ENCODE assay signal across 19 cellular contexts in genomic region chr12:1398673-1399072, GRCh38.
DNase-seq lines count a peak whose midpoint lies in the region; ATAC-seq and TF ChIP-seq lines count a peak whose summit lies in the region.
"Had no signal": no experiment of that assay in that cellular context is flagged by ENCODE, and none has a peak within 500 bp of the region (broad histone marks: within the 10 kb centered on the region; RNA-seq: fewer than 3 reads in every experiment).

No MANE protein-coding gene starts in this region.

- TF ChIP-seq POLR2A in body of pancreas (IDR thresholded peaks at IDR 0.05), result no peak

- H3K27me3 Mint-ChIP-seq in activated T-helper 17 cell treated with anti-CD3 and anti-CD28 coated beads, Interleukin-2, amount 50 U/mL, for 72 hours, result no peaks in the 10 kb centered on the region
- H3K27me3 Mint-ChIP-seq: naive thymus-derived CD4-positive, alpha-beta T cell; stimulated activated naive B cell treated with anti-CD40 and anti-IgM and Interleukin-4, amounts not matched to agents 10 μg/mL and 1 μg/mL and 100 μg/mL, for 72 hours had no signal

- no peak overlapping the region for H3K4me3 ChIP-seq in BJ (ENCODE audit: low read depth, low read length)
- no peak overlapping the region for H3K4me3 ChIP-seq in HEK293 (ENCODE audit: low read depth, low read length)
- no peak overlapping the region for H3K4me3 ChIP-seq in Panc1 (ENCODE audit: low read depth in 2 of 2, low read length in 2 of 2)
- no peak overlapping the region for H3K4me3 ChIP-seq in fibroblast of the aortic adventitia (ENCODE audit: low read depth, low read length)
- no peak overlapping the region for H3K4me3 ChIP-seq in body of pancreas
- no peak overlapping the region for H3K4me3 ChIP-seq in upper lobe of right lung
- H3K4me3 ChIP-seq: breast epithelium, Peyer's patch, uterus had no signal

- intact Hi-C loops in Panc1 (cut with micrococcal nuclease; ENCODE audit: unreplicated experiment), result loop anchor here (10.0 kb wide), 1 partner anchor 176 kb away; no protein-coding TSS in a partner anchor
- intact Hi-C loops in body of pancreas (cut with DNase I), result no loop called here
- intact Hi-C loops in upper lobe of right lung (cut with DNase I), result no loop called here

- peak; percentile 7 for DNase-seq in BJ (ENCODE audit: low read depth)
- peak; percentile 4 for DNase-seq in Panc1 (ENCODE audit: low read depth, low spot score)
- peak; percentile 29 for DNase-seq in fibroblast of the aortic adventitia (ENCODE audit: low read depth)
- DNase-seq in DMS 273 treated with DMSO at 0.1 percent for 48 hours (lab: John Stamatoyannopoulos, UW), result no peak
- no peak for DNase-seq in body of pancreas
- DNase-seq in upper lobe of right lung, result no peak
- DNase-seq: hypothalamus; left ventricle myocardium superior; naive thymus-derived CD4-positive, alpha-beta T cell; NCI-H146; NCI-H510A treated with DMSO at 0.1 percent for 48 hours; Peyer's patch; retina; stimulated activated naive B cell treated with anti-CD40 and anti-IgM and Interleukin-4, amounts not matched to agents 10 μg/mL and 1 μg/mL and 100 μg/mL, for 72 hours; uterus had no signal

- H3K27ac ChIP-seq in HEK293 (ENCODE audit: extremely low read depth, low read depth, low read length) (no peak overlapping the region), Panc1 (ENCODE audit: low read length) (no peak overlapping the region), body of pancreas (no peak overlapping the region), upper lobe of right lung (no peak overlapping the region)
- H3K27ac ChIP-seq: breast epithelium, Peyer's patch, uterus had no signal

- POLR2A ChIA-PET in BJ (lab: Charles Lee), result no interaction called here
- POLR2A ChIA-PET in HEK293 (lab: Yijun Ruan, JAX), result no interaction called here
- POLR2A ChIA-PET in Panc1 (lab: Charles Lee), result no interaction called here

- no peaks in the 10 kb centered on the region for H3K4me1 Mint-ChIP-seq in activated T-helper 17 cell treated with anti-CD3 and anti-CD28 coated beads, Interleukin-2, amount 50 U/mL, for 72 hours
- H3K4me1 Mint-ChIP-seq: stimulated activated naive B cell treated with anti-CD40 and anti-IgM and Interleukin-4, amounts not matched to agents 10 μg/mL and 1 μg/mL and 100 μg/mL, for 72 hours had no signal

- CTCF ChIA-PET in BJ (lab: Yijun Ruan, JAX) (no interaction called here), HEK293 (lab: Yijun Ruan, JAX) (no interaction called here), Panc1 (lab: Charles Lee) (no interaction called here)

- H3K36me3 ChIP-seq in BJ (ENCODE audit: control insufficient read depth, insufficient read depth, low read length), result no peaks in the 10 kb centered on the region
- no peaks in the 10 kb centered on the region for H3K36me3 ChIP-seq in HEK293 (ENCODE audit: control insufficient read depth in 2 of 2, insufficient read depth in 1 of 2, low read length in 2 of 2)
- no peaks in the 10 kb centered on the region for H3K36me3 ChIP-seq in Panc1 (ENCODE audit: control insufficient read depth, insufficient read depth, low read length)
- no peaks in the 10 kb centered on the region for H3K36me3 ChIP-seq in body of pancreas (replicated peaks in 1 of 2; ENCODE audit: insufficient read depth in 1 of 2, low read depth in 2 of 2)
- no peaks in the 10 kb centered on the region for H3K36me3 ChIP-seq in upper lobe of right lung
- H3K36me3 ChIP-seq: breast epithelium, Peyer's patch, uterus had no signal

- ATAC-seq in Panc1 (no peak), body of pancreas (no peak), upper lobe of right lung (no peak)
- no peak for ATAC-seq in activated T-helper 17 cell treated with anti-CD3 and anti-CD28 coated beads, Interleukin-2, amount 50 U/mL, for 72 hours (replicated peaks)
- ATAC-seq: HepG2; left ventricle myocardium superior; naive thymus-derived CD4-positive, alpha-beta T cell; stimulated activated naive B cell treated with anti-CD40 and anti-IgM and Interleukin-4, amounts not matched to agents 10 μg/mL and 1 μg/mL and 100 μg/mL, for 72 hours had no signal

- BruUV-seq in Panc1 (replicated peaks; lab: Mats Ljungman, UMichigan), result no TSS peak

- no peaks in the 10 kb centered on the region for H3K9me3 ChIP-seq in HEK293 (ENCODE audit: control insufficient read depth, insufficient read depth, low read depth, low read length)
- no peaks in the 10 kb centered on the region for H3K9me3 ChIP-seq in Panc1 (ENCODE audit: control insufficient read depth, insufficient read depth, low read depth, low read length)
- H3K9me3 ChIP-seq in body of pancreas, result no peaks in the 10 kb centered on the region
- no peaks in the 10 kb centered on the region for H3K9me3 ChIP-seq in upper lobe of right lung
- H3K9me3 ChIP-seq: breast epithelium, Peyer's patch, uterus had no signal

- in situ Hi-C loops in Panc1 (cut with HindIII; ENCODE audit: low pct_unique_long_range_greater_than_20kb, low sequenced_read_pairs), result no loop called here

- no peaks in the 10 kb centered on the region for H3K4me1 ChIP-seq in HEK293 (ENCODE audit: control insufficient read depth, insufficient read depth, low read length)
- H3K4me1 ChIP-seq in Panc1 (ENCODE audit: control insufficient read depth, insufficient read depth, low read length), result no peaks in the 10 kb centered on the region
- no peaks in the 10 kb centered on the region for H3K4me1 ChIP-seq in body of pancreas
- H3K4me1 ChIP-seq in upper lobe of right lung, result no peaks in the 10 kb centered on the region
- H3K4me1 ChIP-seq: breast epithelium, Peyer's patch, uterus had no signal

- H3K9me3 Mint-ChIP-seq in activated T-helper 17 cell treated with anti-CD3 and anti-CD28 coated beads, Interleukin-2, amount 50 U/mL, for 72 hours, result no peaks in the 10 kb centered on the region
- H3K9me3 Mint-ChIP-seq: naive thymus-derived CD4-positive, alpha-beta T cell; stimulated activated naive B cell treated with anti-CD40 and anti-IgM and Interleukin-4, amounts not matched to agents 10 μg/mL and 1 μg/mL and 100 μg/mL, for 72 hours had no signal

- H3K27me3 ChIP-seq in BJ (ENCODE audit: control insufficient read depth, insufficient read depth, low read length) (no peaks in the 10 kb centered on the region), Panc1 (ENCODE audit: control insufficient read depth, insufficient read depth, low read length) (no peaks in the 10 kb centered on the region), body of pancreas (no peaks in the 10 kb centered on the region), upper lobe of right lung (no peaks in the 10 kb centered on the region)
- H3K27me3 ChIP-seq: breast epithelium, Peyer's patch, uterus had no signal

- H3K27ac Mint-ChIP-seq in activated T-helper 17 cell treated with anti-CD3 and anti-CD28 coated beads, Interleukin-2, amount 50 U/mL, for 72 hours, result no peak overlapping the region
- H3K27ac Mint-ChIP-seq: naive thymus-derived CD4-positive, alpha-beta T cell; stimulated activated naive B cell treated with anti-CD40 and anti-IgM and Interleukin-4, amounts not matched to agents 10 μg/mL and 1 μg/mL and 100 μg/mL, for 72 hours had no signal

- no peak overlapping the region for H3K4me3 Mint-ChIP-seq in activated T-helper 17 cell treated with anti-CD3 and anti-CD28 coated beads, Interleukin-2, amount 50 U/mL, for 72 hours
- H3K4me3 Mint-ChIP-seq: naive thymus-derived CD4-positive, alpha-beta T cell; stimulated activated naive B cell treated with anti-CD40 and anti-IgM and Interleukin-4, amounts not matched to agents 10 μg/mL and 1 μg/mL and 100 μg/mL, for 72 hours had no signal

- TF ChIP-seq CTCF in BJ (IDR thresholded peaks at IDR 0.05; ENCODE audit: insufficient read depth, low read depth, low read length), result peak; percentile 33
- no peak for TF ChIP-seq CTCF in HEK293 (tag by site-specific recombination; IDR thresholded peaks at IDR 0.05)
- TF ChIP-seq CTCF in Panc1 (IDR thresholded peaks at IDR 0.05), result no peak
- no peak for TF ChIP-seq CTCF in fibroblast of the aortic adventitia (IDR thresholded peaks at IDR 0.05; ENCODE audit: insufficient read depth, low read length)
- no peak for TF ChIP-seq CTCF in body of pancreas (IDR thresholded peaks at IDR 0.05)
- no peak for TF ChIP-seq CTCF in upper lobe of right lung (IDR thresholded peaks at IDR 0.05)

- whole genome bisulfite sequencing in body of pancreas, 2 donors, result 94 to 95% methylated on average over 3 of the region's 3 CpGs

- peaks cover 14% of the 10 kb centered on the region for H3K36me3 Mint-ChIP-seq in activated T-helper 17 cell treated with anti-CD3 and anti-CD28 coated beads, Interleukin-2, amount 50 U/mL, for 72 hours (ENCODE audit: low read depth)

TF ChIP-seq in HEK293, 187 proteins besides CTCF, POLR2A, EP300 and RAD21:
- TF ChIP-seq ZNF624 (tag by site-specific recombination; IDR thresholded peaks at IDR 0.05) (no peak), ZNF654 (tag by site-specific recombination; IDR thresholded peaks at IDR 0.05; ENCODE audit: low read depth) (0 out of 2 replicates have a peak, but pooled peaks have one; percentile 5), ZXDB (tag by site-specific recombination; IDR thresholded peaks at IDR 0.05) (no peak), ZNF623 (tag by site-specific recombination; IDR thresholded peaks at IDR 0.05) (no peak), ZNF121 (tag by site-specific recombination; IDR thresholded peaks at IDR 0.05) (no peak), SP3 (tag by site-specific recombination; IDR thresholded peaks at IDR 0.05) (no peak)

Comparison
In these comparisons a context has a peak if more than half of its experiments do, and no peak if none do; other contexts are left out.
1. DNase-seq: peak in BJ (single experiment), Panc1 (single experiment) and fibroblast of the aortic adventitia (single experiment); none in DMS 273 treated with DMSO at 0.1 percent for 48 hours (single experiment), body of pancreas (0 of 4) and upper lobe of right lung (single experiment).